ENCODE assay signal across 8 cellular contexts in the genomic region with DNA sequence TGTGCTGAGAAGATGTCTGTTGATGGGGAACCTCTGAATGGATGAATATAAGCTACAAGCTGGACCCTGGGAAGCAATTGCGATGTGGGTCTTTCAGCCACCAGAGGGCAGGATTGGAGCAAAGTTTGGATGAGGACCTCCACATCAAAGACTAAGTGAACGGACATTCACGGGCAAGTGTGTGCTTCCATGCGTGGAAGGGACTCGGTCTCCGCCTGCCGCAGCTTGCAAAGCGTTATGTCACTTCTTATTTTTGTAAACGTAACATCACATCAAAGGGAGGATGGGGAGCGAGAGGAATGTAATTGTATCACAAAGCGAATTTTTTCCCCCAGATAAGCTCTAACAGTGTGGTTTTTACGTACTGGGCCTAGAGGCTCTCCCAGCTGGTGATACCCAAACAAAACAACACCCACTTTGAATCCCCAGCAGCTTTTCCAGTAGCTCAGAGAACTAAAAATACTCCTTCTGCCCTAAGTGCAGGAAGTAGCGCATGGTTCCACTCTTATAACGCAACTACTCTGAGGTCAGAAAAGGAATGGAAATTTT.
DNase-seq lines count a peak whose midpoint lies in the region; ATAC-seq and TF ChIP-seq lines count a peak whose summit lies in the region.

No MANE protein-coding gene starts in this region.

- H3K4me1 ChIP-seq in ascending aorta (peaks cover 0 to 29% of the 10 kb centered on the region in 2 donors), rectal smooth muscle tissue (ENCODE audit: control insufficient read depth, insufficient read depth, low read length) (no peaks in the 10 kb centered on the region), vagina (peaks cover 19% of the 10 kb centered on the region)

- no peak overlapping the region for H3K9ac ChIP-seq in rectal smooth muscle tissue (ENCODE audit: low read length)

- H3K9me3 ChIP-seq in ascending aorta: no peaks in the 10 kb centered on the region
- no peaks in the 10 kb centered on the region for H3K9me3 ChIP-seq in vagina

- H3K36me3 ChIP-seq in ascending aorta (peaks cover 0 to 16% of the 10 kb centered on the region in 2 donors), rectal smooth muscle tissue (ENCODE audit: control insufficient read depth, insufficient read depth, low read length) (no peaks in the 10 kb centered on the region), vagina (peaks cover 0 to 22% of the 10 kb centered on the region in 2 donors)

- DNase-seq in NCI-H1092 (lab: John Stamatoyannopoulos, UW) (peak; percentile 77), T-helper 1 cell (peak in 4 of 5 donors; percentile 29 to 73 (median 44)), ascending aorta (ENCODE audit: low spot score in 2 of 2) (peak; percentile 36 to 91), hepatic stellate cell (ENCODE audit: low spot score) (peak; percentile 88), vagina (ENCODE audit: extremely low spot score in 2 of 2) (no peak)

- TF ChIP-seq CTCF in GM12873 (IDR thresholded peaks at IDR 0.05; ENCODE audit: insufficient read depth, low read depth, low read length, missing control alignments) (peak; percentile 87), ascending aorta (IDR thresholded peaks at IDR 0.05) (peak; percentile 79 to 81 (median 81)), vagina (IDR thresholded peaks at IDR 0.05) (peak; percentile 52 to 87 (median 53))

- H3K27ac ChIP-seq in ascending aorta (peak overlapping the region; percentile 47 to 66), rectal smooth muscle tissue (ENCODE audit: low read depth, low read length) (no peak overlapping the region), vagina (peak overlapping the region; percentile 62)

- intact Hi-C loops in ascending aorta (cut with DNase I): loop anchor here (1.0 to 5.0 kb wide), 5 partner anchors 29 to 248 kb away; no protein-coding TSS in a partner anchor
- intact Hi-C loops in vagina (cut with DNase I): loop anchor here (5.0 to 10.0 kb wide), 3 partner anchors 101 to 491 kb away; a partner anchor contains a TSS

- H3K4me3 ChIP-seq in ascending aorta (peak overlapping the region; percentile 42 to 52), rectal smooth muscle tissue (ENCODE audit: low read length) (peak overlapping the region; percentile 47), vagina (peak overlapping the region; percentile 23 to 41)

- H3K27me3 ChIP-seq in ascending aorta (no peaks in the 10 kb centered on the region), rectal smooth muscle tissue (ENCODE audit: control insufficient read depth, insufficient read depth, low read length) (no peaks in the 10 kb centered on the region), vagina (no peaks in the 10 kb centered on the region)

- no peak for TF ChIP-seq POLR2A in vagina (IDR thresholded peaks at IDR 0.05)

- ATAC-seq in HG02642 (IDR thresholded peaks at IDR 0.05; ENCODE audit: poor library complexity, unreplicated experiment): peak; percentile 80

Comparison
In these comparisons a context has a peak if more than half of its experiments do, and no peak if none do; other contexts are left out.
1. DNase-seq: peak in NCI-H1092 (single experiment), T-helper 1 cell (4 of 5), ascending aorta (2 of 2) and hepatic stellate cell (single experiment); none in vagina (0 of 2).
2. Peak in every context shown above with its lines, with median percentiles within 50 percentile points of each other: CTCF ChIP-seq and H3K4me3 ChIP-seq.